Comparison of ENCODE assay signal across 15 cellular contexts in genomic region chr6:43658161-43658560, GRCh38. TPM values are rescaled to one million over a fixed set of nuclear protein-coding genes. Genes with fewer than 3 reads are reported as not detected.
DNase-seq lines count a peak whose midpoint lies in the region; ATAC-seq and TF ChIP-seq lines count a peak whose summit lies in the region.
"Had no signal": no experiment of that assay in that cellular context is flagged by ENCODE, and none has a peak within 500 bp of the region (broad histone marks: within the 10 kb centered on the region; RNA-seq: fewer than 3 reads in every experiment).

No MANE protein-coding gene starts in this region.

- no peaks in the 10 kb centered on the region for H3K4me1 Mint-ChIP-seq in CD4-positive, alpha-beta T cell (ENCODE audit: low read depth)
- H3K4me1 Mint-ChIP-seq: CD4-positive, CD25-positive, alpha-beta regulatory T cell had no signal

- no peaks in the 10 kb centered on the region for H3K27me3 ChIP-seq in CD4-positive, alpha-beta T cell (ENCODE audit: control insufficient read depth, insufficient read depth, low read length)
- H3K27me3 ChIP-seq: BE2C had no signal

- DNase-seq in EL (peak; percentile 39), ELR (ENCODE audit: low read depth) (peak; percentile 21), NCI-H226 (peak; percentile 67), choroid plexus epithelial cell (ENCODE audit: low read depth) (peak; percentile 20), NCI-H128 (lab: John Stamatoyannopoulos, UW; ENCODE audit: unreplicated experiment) (no peak), dermis blood vessel endothelial cell (no peak)
- no peak for DNase-seq in CD4-positive, alpha-beta T cell
- DNase-seq: ACHN; BE2C; C1 segment of cervical spinal cord; Caco-2; CD4-positive, CD25-positive, alpha-beta regulatory T cell; GF-D8 had no signal

- H3K9me3 ChIP-seq in CD4-positive, alpha-beta T cell (ENCODE audit: control insufficient read depth, low read length): no peaks in the 10 kb centered on the region
- H3K9me3 ChIP-seq: Caco-2 had no signal

- CTCF ChIA-PET in CD4-positive, alpha-beta T cell (lab: Charles Lee): no interaction called here

- H3K36me3 Mint-ChIP-seq in CD4-positive, alpha-beta T cell (ENCODE audit: low read depth): no peaks in the 10 kb centered on the region
- H3K36me3 Mint-ChIP-seq: CD4-positive, CD25-positive, alpha-beta regulatory T cell had no signal

- H3K27me3 Mint-ChIP-seq in CD4-positive, alpha-beta T cell: no peaks in the 10 kb centered on the region

- no peak for ATAC-seq in CD4-positive, alpha-beta T cell (ENCODE audit: poor library complexity)
- ATAC-seq: HCT116 had no signal

- intact Hi-C loops in CD4-positive, alpha-beta T cell (cut with DNase I, micrococcal nuclease): no loop called here

- H3K4me3 ChIP-seq in choroid plexus epithelial cell (ENCODE audit: low read depth, low read length): no peak overlapping the region

- no peak overlapping the region for H3K27ac ChIP-seq in CD4-positive, alpha-beta T cell (ENCODE audit: low read depth, low read length)

- H3K27ac Mint-ChIP-seq in CD4-positive, alpha-beta T cell: no peak overlapping the region
- H3K27ac Mint-ChIP-seq: CD4-positive, CD25-positive, alpha-beta regulatory T cell had no signal

- H3K4me3 Mint-ChIP-seq in CD4-positive, alpha-beta T cell: no peak overlapping the region
- H3K4me3 Mint-ChIP-seq: CD4-positive, CD25-positive, alpha-beta regulatory T cell had no signal

- TF ChIP-seq CTCF in choroid plexus epithelial cell (conservative IDR thresholded peaks at IDR 0.05; ENCODE audit: low read depth, low read length): no peak
- no peak for TF ChIP-seq CTCF in CD4-positive, alpha-beta T cell (IDR thresholded peaks at IDR 0.05)

- POLR2A ChIA-PET in CD4-positive, alpha-beta T cell (lab: Charles Lee): no interaction called here

- H3K9me3 Mint-ChIP-seq in CD4-positive, alpha-beta T cell: no peaks in the 10 kb centered on the region

RNA-seq across cellular contexts. Expression of gene RSPH9, which starts 13.3 kb away (rescaled TPM):
- total RNA-seq in CD4-positive, alpha-beta T cell: not detected
- total RNA-seq in dermis blood vessel endothelial cell: 0.23 and 0.34 TPM in 2 replicates
- total RNA-seq: Caco-2, H4 had no signal

RNA-seq across cellular contexts. Expression of gene MAD2L1BP, which starts 22.5 kb away (rescaled TPM):
- 10 to 100 TPM; 36.6 to 39.2 TPM for total RNA-seq in CD4-positive, alpha-beta T cell
- total RNA-seq in dermis blood vessel endothelial cell: 38.5 and 51.9 TPM in 2 replicates

RNA-seq across cellular contexts. Expression of gene GTPBP2, which starts 29.1 kb away (rescaled TPM):
- total RNA-seq in CD4-positive, alpha-beta T cell: 10 to 100 TPM; 31.5 to 33.9 TPM
- total RNA-seq in dermis blood vessel endothelial cell: 43.6 and 49.4 TPM in 2 replicates

RNA-seq across cellular contexts. Expression of gene MRPS18A, which starts 29.4 kb away (rescaled TPM):
- total RNA-seq in CD4-positive, alpha-beta T cell: 10 to 100 TPM; 26.1 to 27.7 TPM
- total RNA-seq in dermis blood vessel endothelial cell: 44.2 and 57.1 TPM in 2 replicates

Comparison
In these comparisons a context has a peak if more than half of its experiments do, and no peak if none do; other contexts are left out.
1. DNase-seq: peak in EL (single experiment), ELR (single experiment), NCI-H226 (single experiment) and choroid plexus epithelial cell (single experiment); none in NCI-H128 (single experiment), CD4-positive, alpha-beta T cell (0 of 10) and dermis blood vessel endothelial cell (single experiment).